ENCODE assay signal across 14 cellular contexts in the genomic region with DNA sequence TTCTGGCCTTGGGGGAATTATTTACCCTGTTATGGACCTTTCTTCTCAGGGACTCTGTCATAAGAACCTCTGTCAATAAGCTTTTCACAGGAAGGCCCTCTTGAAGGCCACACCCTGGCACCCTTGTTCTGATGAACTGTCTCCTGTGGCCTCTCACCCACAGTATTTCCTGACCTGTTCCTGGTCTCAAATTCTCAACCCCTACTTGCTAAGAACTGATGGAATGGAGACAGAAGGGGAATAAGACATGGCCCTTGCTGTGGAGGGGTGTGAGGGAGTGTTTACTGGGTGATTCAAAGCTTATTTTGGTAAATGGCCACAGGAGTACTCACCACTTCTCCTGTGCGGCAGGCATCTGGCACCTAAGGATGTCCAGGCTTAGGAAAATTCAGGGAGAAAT.
DNase-seq lines count a peak whose midpoint lies in the region; ATAC-seq, FAIRE-seq and TF ChIP-seq lines count a peak whose summit lies in the region.
"Had no signal": no experiment of that assay in that cellular context is flagged by ENCODE, and none has a peak within 500 bp of the region (broad histone marks: within the 10 kb centered on the region; RNA-seq: fewer than 3 reads in every experiment).

No MANE protein-coding gene starts in this region.

- no peaks in the 10 kb centered on the region for H3K27me3 ChIP-seq in CD4-positive, alpha-beta T cell (ENCODE audit: control insufficient read depth, insufficient read depth, low read length)
- H3K27me3 ChIP-seq in lower lobe of right lung (ENCODE audit: low read depth): no peaks in the 10 kb centered on the region
- H3K27me3 ChIP-seq: BLaER1, SJSA1 had no signal

- FAIRE-seq in H54 (lab: Jason Lieb, UNC): no peak
- FAIRE-seq in frontal cortex (lab: Jason Lieb, UNC): no peak
- FAIRE-seq: H1 had no signal

- H3K4me3 ChIP-seq in lower lobe of right lung: no peak overlapping the region
- H3K4me3 ChIP-seq: BLaER1, SJSA1 had no signal

- H3K9me3 Mint-ChIP-seq in CD4-positive, alpha-beta T cell: no peaks in the 10 kb centered on the region
- H3K9me3 Mint-ChIP-seq in activated CD8-positive, alpha-beta T cell treated with anti-CD3 and anti-CD28 coated beads for 36 hours: peaks cover 6% of the 10 kb centered on the region
- H3K9me3 Mint-ChIP-seq: nephron had no signal

- TF ChIP-seq CTCF in CD4-positive, alpha-beta T cell (IDR thresholded peaks at IDR 0.05): no peak
- TF ChIP-seq CTCF in activated CD8-positive, alpha-beta T cell treated with anti-CD3 and anti-CD28 coated beads for 36 hours (IDR thresholded peaks at IDR 0.05): no peak
- TF ChIP-seq CTCF in lower lobe of right lung (IDR thresholded peaks at IDR 0.05): no peak

- POLR2A ChIA-PET in CD4-positive, alpha-beta T cell (lab: Charles Lee): interaction anchor here (0.5 to 18.0 kb wide), 24 partner anchors 8 to 1132 kb away, joined by 3 to 468 read pairs (median 6); partner anchors contain the start of gene BCL11B
- POLR2A ChIA-PET in activated CD8-positive, alpha-beta T cell treated with anti-CD3 and anti-CD28 coated beads for 36 hours (lab: Charles Lee): interaction anchor here (0.5 to 4.2 kb wide), 13 partner anchors 8 to 1074 kb away, joined by 3 to 38 read pairs (median 5); no protein-coding TSS in a partner anchor

- peak overlapping the region; percentile 80 for H3K4me3 Mint-ChIP-seq in CD4-positive, alpha-beta T cell
- peak overlapping the region; percentile 74 for H3K4me3 Mint-ChIP-seq in activated CD8-positive, alpha-beta T cell treated with anti-CD3 and anti-CD28 coated beads for 36 hours
- H3K4me3 Mint-ChIP-seq: nephron; stimulated activated naive B cell treated with anti-CD40 and anti-IgM and Interleukin-4, amounts not matched to agents 10 μg/mL and 1 μg/mL and 100 μg/mL, for 72 hours had no signal

- H3K36me3 ChIP-seq in lower lobe of right lung: no peaks in the 10 kb centered on the region
- H3K36me3 ChIP-seq: BLaER1, SJSA1 had no signal

- H3K36me3 Mint-ChIP-seq in CD4-positive, alpha-beta T cell (ENCODE audit: low read depth): peaks cover 5% of the 10 kb centered on the region
- H3K36me3 Mint-ChIP-seq in activated CD8-positive, alpha-beta T cell treated with anti-CD3 and anti-CD28 coated beads for 36 hours (ENCODE audit: low read depth): peaks cover 16% of the 10 kb centered on the region
- H3K36me3 Mint-ChIP-seq: stimulated activated naive B cell treated with anti-CD40 and anti-IgM and Interleukin-4, amounts not matched to agents 10 μg/mL and 1 μg/mL and 100 μg/mL, for 72 hours had no signal

- peak overlapping the region; percentile 93 for H3K27ac Mint-ChIP-seq in CD4-positive, alpha-beta T cell
- H3K27ac Mint-ChIP-seq in activated CD8-positive, alpha-beta T cell treated with anti-CD3 and anti-CD28 coated beads for 36 hours: peak overlapping the region; percentile 99
- H3K27ac Mint-ChIP-seq: nephron; stimulated activated naive B cell treated with anti-CD40 and anti-IgM and Interleukin-4, amounts not matched to agents 10 μg/mL and 1 μg/mL and 100 μg/mL, for 72 hours had no signal

- no peaks in the 10 kb centered on the region for H3K4me1 ChIP-seq in lower lobe of right lung
- H3K4me1 ChIP-seq: SJSA1 had no signal

- CTCF ChIA-PET in CD4-positive, alpha-beta T cell (lab: Charles Lee): interaction anchor here (1.8 kb wide), 1 partner anchor 50 kb away, joined by 7 read pairs; no protein-coding TSS in a partner anchor
- CTCF ChIA-PET in activated CD8-positive, alpha-beta T cell treated with anti-CD3 and anti-CD28 coated beads for 36 hours (lab: Charles Lee): interaction anchor here (0.7 to 13.3 kb wide), 5 partner anchors 9 to 51 kb away, joined by 3 to 99 read pairs (median 4); no protein-coding TSS in a partner anchor

- H3K27ac ChIP-seq in CD4-positive, alpha-beta T cell (ENCODE audit: low read depth, low read length): peak overlapping the region; percentile 87
- peak overlapping the region; percentile 48 for H3K27ac ChIP-seq in lower lobe of right lung
- H3K27ac ChIP-seq: BLaER1, SJSA1 had no signal

- intact Hi-C loops in CD4-positive, alpha-beta T cell (cut with DNase I, micrococcal nuclease): loop anchor here (2.0 to 5.0 kb wide), 4 partner anchors 14 to 1078 kb away; no protein-coding TSS in a partner anchor
- intact Hi-C loops in activated CD8-positive, alpha-beta T cell treated with anti-CD3 and anti-CD28 coated beads for 36 hours (cut with micrococcal nuclease): loop anchor here (10.0 kb wide), 1 partner anchor 996 kb away; no protein-coding TSS in a partner anchor
- intact Hi-C loops in lower lobe of right lung (cut with DNase I): no loop called here

- H3K9me3 ChIP-seq in CD4-positive, alpha-beta T cell (ENCODE audit: control insufficient read depth, low read length): no peaks in the 10 kb centered on the region
- no peaks in the 10 kb centered on the region for H3K9me3 ChIP-seq in lower lobe of right lung
- H3K9me3 ChIP-seq: BLaER1, SJSA1 had no signal

- peak; percentile 31 for ATAC-seq in CD4-positive, alpha-beta T cell (ENCODE audit: poor library complexity)
- peak; percentile 57 for ATAC-seq in activated CD8-positive, alpha-beta T cell treated with anti-CD3 and anti-CD28 coated beads for 36 hours
- ATAC-seq in lower lobe of right lung: peak; percentile 50 to 81
- ATAC-seq in HG02970 (IDR thresholded peaks at IDR 0.05; ENCODE audit: low FRiP score, unreplicated experiment): no peak
- ATAC-seq: stimulated activated naive B cell treated with anti-CD40 and anti-IgM and Interleukin-4, amounts not matched to agents 10 μg/mL and 1 μg/mL and 100 μg/mL, for 72 hours had no signal

- peaks cover 100% of the 10 kb centered on the region for H3K4me1 Mint-ChIP-seq in CD4-positive, alpha-beta T cell (ENCODE audit: low read depth)
- H3K4me1 Mint-ChIP-seq in activated CD8-positive, alpha-beta T cell treated with anti-CD3 and anti-CD28 coated beads for 36 hours (ENCODE audit: low read depth): peaks cover 96% of the 10 kb centered on the region
- H3K4me1 Mint-ChIP-seq: nephron; stimulated activated naive B cell treated with anti-CD40 and anti-IgM and Interleukin-4, amounts not matched to agents 10 μg/mL and 1 μg/mL and 100 μg/mL, for 72 hours had no signal

- no peaks in the 10 kb centered on the region for H3K27me3 Mint-ChIP-seq in CD4-positive, alpha-beta T cell
- no peaks in the 10 kb centered on the region for H3K27me3 Mint-ChIP-seq in activated CD8-positive, alpha-beta T cell treated with anti-CD3 and anti-CD28 coated beads for 36 hours

- DNase-seq in CD4-positive, alpha-beta T cell: peak in 1 of 10 experiments; percentile 51
- DNase-seq in DMS79 treated with DMSO at 0.1 percent for 48 hours (lab: John Stamatoyannopoulos, UW) (peak; percentile 57), lower lobe of right lung (no peak), H54 (ENCODE audit: insufficient read length, low spot score) (no peak), frontal cortex (ENCODE audit: low spot score in 2 of 2) (no peak)
- peak; percentile 64 for DNase-seq in activated CD8-positive, alpha-beta T cell treated with anti-CD3 and anti-CD28 coated beads for 36 hours
- DNase-seq: cerebellar nuclear complex; KG1; stimulated activated naive B cell treated with anti-CD40 and anti-IgM and Interleukin-4, amounts not matched to agents 10 μg/mL and 1 μg/mL and 100 μg/mL, for 72 hours had no signal

- TF ChIP-seq POLR2A in H54 (IDR thresholded peaks at IDR 0.05; ENCODE audit: low read depth, low read length): no peak

Comparison
In these comparisons a context has a peak if more than half of its experiments do, and no peak if none do; other contexts are left out.
1. DNase-seq: peak in DMS79 treated with DMSO at 0.1 percent for 48 hours (single experiment) and activated CD8-positive, alpha-beta T cell treated with anti-CD3 and anti-CD28 coated beads for 36 hours (single experiment); none in lower lobe of right lung (single experiment), H54 (single experiment) and frontal cortex (0 of 2).